9 cellular contexts compared by ENCODE assay signal in genomic region chr15:67091966-67092677, GRCh38. TPM values are rescaled to one million over a fixed set of nuclear protein-coding genes. Genes with fewer than 3 reads are reported as not detected.
DNase-seq lines count a peak whose midpoint lies in the region; ATAC-seq and TF ChIP-seq lines count a peak whose summit lies in the region.
"Had no signal": no experiment of that assay in that cellular context is flagged by ENCODE, and none has a peak within 500 bp of the region (broad histone marks: within the 10 kb centered on the region; RNA-seq: fewer than 3 reads in every experiment).

No MANE protein-coding gene starts in this region.

- H3K4me3 Mint-ChIP-seq in activated naive CD8-positive, alpha-beta T cell, result no peak overlapping the region
- H3K4me3 Mint-ChIP-seq in activated naive CD8-positive, alpha-beta T cell treated with anti-CD3 and anti-CD28 coated beads for 36 hours, result no peak overlapping the region
- no peak overlapping the region for H3K4me3 Mint-ChIP-seq in activated CD8-positive, alpha-beta T cell treated with anti-CD3 and anti-CD28 coated beads for 36 hours

- peak overlapping the region; percentile 46 for H3K27ac Mint-ChIP-seq in activated naive CD8-positive, alpha-beta T cell
- H3K27ac Mint-ChIP-seq in activated naive CD8-positive, alpha-beta T cell treated with anti-CD3 and anti-CD28 coated beads for 36 hours, result no peak overlapping the region
- H3K27ac Mint-ChIP-seq in activated CD8-positive, alpha-beta T cell treated with anti-CD3 and anti-CD28 coated beads for 36 hours, result peak overlapping the region; percentile 57

- H3K27ac ChIP-seq in thyroid gland, result peak overlapping the region in 2 of 3 donors; percentile 49 to 83

- H3K27me3 Mint-ChIP-seq in activated naive CD8-positive, alpha-beta T cell, result no peaks in the 10 kb centered on the region
- no peaks in the 10 kb centered on the region for H3K27me3 Mint-ChIP-seq in activated naive CD8-positive, alpha-beta T cell treated with anti-CD3 and anti-CD28 coated beads for 36 hours
- H3K27me3 Mint-ChIP-seq in activated CD8-positive, alpha-beta T cell treated with anti-CD3 and anti-CD28 coated beads for 36 hours, result no peaks in the 10 kb centered on the region

- WGBS in thyroid gland, 2 donors, result 66 to 67% methylated on average over 7 of the region's 7 CpGs

- no peaks in the 10 kb centered on the region for H3K36me3 ChIP-seq in thyroid gland
- H3K36me3 ChIP-seq: BE2C had no signal

- TF ChIP-seq POLR2A in thyroid gland (IDR thresholded peaks at IDR 0.05), result no peak

- intact Hi-C loops in activated CD8-positive, alpha-beta T cell treated with anti-CD3 and anti-CD28 coated beads for 36 hours (cut with micrococcal nuclease), result no loop called here
- intact Hi-C loops in thyroid gland (cut with DNase I), result no loop called here

- CTCF ChIA-PET in activated CD8-positive, alpha-beta T cell treated with anti-CD3 and anti-CD28 coated beads for 36 hours (lab: Charles Lee), result interaction anchor here (0.9 to 1.4 kb wide), 2 partner anchors 9 to 10 kb away, joined by 4 read pairs; no protein-coding TSS in a partner anchor

- H3K9me3 Mint-ChIP-seq in activated naive CD8-positive, alpha-beta T cell (ENCODE audit: low read depth), result no peaks in the 10 kb centered on the region
- H3K9me3 Mint-ChIP-seq in activated naive CD8-positive, alpha-beta T cell treated with anti-CD3 and anti-CD28 coated beads for 36 hours, result no peaks in the 10 kb centered on the region
- H3K9me3 Mint-ChIP-seq in activated CD8-positive, alpha-beta T cell treated with anti-CD3 and anti-CD28 coated beads for 36 hours, result no peaks in the 10 kb centered on the region

- H3K36me3 Mint-ChIP-seq in activated naive CD8-positive, alpha-beta T cell, result peaks cover 12% of the 10 kb centered on the region
- peaks cover 18% of the 10 kb centered on the region for H3K36me3 Mint-ChIP-seq in activated naive CD8-positive, alpha-beta T cell treated with anti-CD3 and anti-CD28 coated beads for 36 hours
- H3K36me3 Mint-ChIP-seq in activated CD8-positive, alpha-beta T cell treated with anti-CD3 and anti-CD28 coated beads for 36 hours (ENCODE audit: low read depth), result peaks cover 20% of the 10 kb centered on the region

- TF ChIP-seq CTCF in activated CD8-positive, alpha-beta T cell treated with anti-CD3 and anti-CD28 coated beads for 36 hours (IDR thresholded peaks at IDR 0.05), result no peak
- TF ChIP-seq CTCF in thyroid gland (IDR thresholded peaks at IDR 0.05), result no peak

- no peaks in the 10 kb centered on the region for H3K27me3 ChIP-seq in thyroid gland
- H3K27me3 ChIP-seq: BE2C had no signal

- peaks cover 56 to 70% of the 10 kb centered on the region in 2 donors for H3K4me1 ChIP-seq in thyroid gland

- ATAC-seq in activated CD8-positive, alpha-beta T cell treated with anti-CD3 and anti-CD28 coated beads for 36 hours, result no peak
- no peak for ATAC-seq in GM19023 (IDR thresholded peaks at IDR 0.05; ENCODE audit: unreplicated experiment)

- DNase-seq in activated naive CD8-positive, alpha-beta T cell treated with anti-CD3 and anti-CD28 coated beads for 36 hours, result no peak
- no peak for DNase-seq in activated CD8-positive, alpha-beta T cell treated with anti-CD3 and anti-CD28 coated beads for 36 hours
- peak; percentile 54 for DNase-seq in left kidney (ENCODE audit: low read depth, low spot score)
- no peak for DNase-seq in thyroid gland
- DNase-seq in kidney tubule cell (ENCODE audit: low spot score), result no peak
- no peak for DNase-seq in activated effector memory CD4-positive, alpha-beta T cell treated with anti-CD3 and anti-CD28 coated beads, Interleukin-2, amount 50 U/mL, for 16 hours
- DNase-seq: BE2C had no signal

- POLR2A ChIA-PET in activated CD8-positive, alpha-beta T cell treated with anti-CD3 and anti-CD28 coated beads for 36 hours (lab: Charles Lee), result interaction anchor here (0.8 to 2.5 kb wide), 9 partner anchors 9 to 43 kb away, joined by 3 to 23 read pairs (median 3); no protein-coding TSS in a partner anchor

- H3K9me3 ChIP-seq in thyroid gland, result no peaks in the 10 kb centered on the region
- H3K9me3 ChIP-seq: BE2C had no signal

- peaks cover 54% of the 10 kb centered on the region for H3K4me1 Mint-ChIP-seq in activated naive CD8-positive, alpha-beta T cell (ENCODE audit: low read depth)
- H3K4me1 Mint-ChIP-seq in activated naive CD8-positive, alpha-beta T cell treated with anti-CD3 and anti-CD28 coated beads for 36 hours, result peaks cover 65% of the 10 kb centered on the region
- peaks cover 86% of the 10 kb centered on the region for H3K4me1 Mint-ChIP-seq in activated CD8-positive, alpha-beta T cell treated with anti-CD3 and anti-CD28 coated beads for 36 hours (ENCODE audit: low read depth)

- no peak overlapping the region for H3K4me3 ChIP-seq in thyroid gland (replicated peaks in 1 of 3)

RNA-seq across cellular contexts. Expression of gene SMAD3, which starts 26.7 kb away (rescaled TPM):
- 10 to 100 TPM; 15.7 to 16.4 TPM for total RNA-seq in activated naive CD8-positive, alpha-beta T cell treated with anti-CD3 and anti-CD28 coated beads for 36 hours
- 10 to 100 TPM; 22.3 to 24.7 TPM for total RNA-seq in activated CD8-positive, alpha-beta T cell treated with anti-CD3 and anti-CD28 coated beads for 36 hours
- 10 to 100 TPM; 33.6 to 66.5 (median 47.3) TPM for total RNA-seq in thyroid gland
